Comparison of ENCODE assay signal across 1 cellular context in the genomic region with DNA sequence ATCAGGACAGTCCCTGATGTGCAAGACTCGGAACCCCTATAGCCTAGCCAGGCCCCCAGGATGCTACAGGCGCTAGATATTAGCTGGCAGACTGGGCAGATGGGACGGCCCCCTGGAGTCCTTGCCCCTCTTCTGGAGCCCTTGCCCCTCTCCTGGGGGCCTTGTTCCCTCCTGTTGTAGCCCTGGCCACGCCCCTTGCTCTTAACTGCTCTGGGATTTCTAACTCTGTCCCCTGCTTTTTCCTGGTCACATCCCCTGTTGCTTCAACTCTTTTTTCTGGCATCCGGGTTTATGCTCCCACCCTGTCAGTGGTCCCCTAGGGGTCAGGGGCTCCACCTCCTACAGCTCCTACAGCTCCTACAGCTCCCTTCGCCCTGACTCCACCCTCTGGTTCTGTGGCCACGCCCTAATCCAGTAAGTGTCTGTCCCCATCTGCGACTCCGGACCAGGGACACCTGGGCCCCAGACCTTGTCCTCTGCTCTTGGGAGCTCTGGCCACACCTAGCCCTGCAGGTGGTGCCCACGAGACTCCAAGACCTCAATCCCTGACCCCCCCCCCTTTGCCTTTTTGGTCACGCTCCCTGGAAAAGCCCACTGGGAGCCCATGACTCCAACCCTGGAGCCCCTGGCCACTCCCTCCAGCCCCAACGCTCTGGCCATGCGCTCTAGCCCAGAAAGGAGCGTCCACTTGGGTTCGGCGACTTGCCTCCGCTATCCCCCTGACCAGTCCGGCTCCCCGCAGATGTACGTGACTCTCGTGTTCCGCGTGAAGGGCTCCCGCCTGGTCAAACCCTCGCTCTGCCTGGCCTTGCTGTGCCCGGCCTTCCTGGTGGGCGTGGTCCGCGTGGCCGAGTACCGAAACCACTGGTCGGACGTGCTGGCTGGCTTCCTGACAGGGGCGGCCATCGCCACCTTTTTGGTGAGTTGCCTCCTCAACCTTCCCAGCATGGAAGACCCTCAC.
TF ChIP-seq lines count a peak whose summit lies in the region.

No MANE protein-coding gene starts in this region.

TF ChIP-seq in K562, 482 proteins besides CTCF, POLR2A, EP300 and RAD21:
- TF ChIP-seq, protein P1, sequence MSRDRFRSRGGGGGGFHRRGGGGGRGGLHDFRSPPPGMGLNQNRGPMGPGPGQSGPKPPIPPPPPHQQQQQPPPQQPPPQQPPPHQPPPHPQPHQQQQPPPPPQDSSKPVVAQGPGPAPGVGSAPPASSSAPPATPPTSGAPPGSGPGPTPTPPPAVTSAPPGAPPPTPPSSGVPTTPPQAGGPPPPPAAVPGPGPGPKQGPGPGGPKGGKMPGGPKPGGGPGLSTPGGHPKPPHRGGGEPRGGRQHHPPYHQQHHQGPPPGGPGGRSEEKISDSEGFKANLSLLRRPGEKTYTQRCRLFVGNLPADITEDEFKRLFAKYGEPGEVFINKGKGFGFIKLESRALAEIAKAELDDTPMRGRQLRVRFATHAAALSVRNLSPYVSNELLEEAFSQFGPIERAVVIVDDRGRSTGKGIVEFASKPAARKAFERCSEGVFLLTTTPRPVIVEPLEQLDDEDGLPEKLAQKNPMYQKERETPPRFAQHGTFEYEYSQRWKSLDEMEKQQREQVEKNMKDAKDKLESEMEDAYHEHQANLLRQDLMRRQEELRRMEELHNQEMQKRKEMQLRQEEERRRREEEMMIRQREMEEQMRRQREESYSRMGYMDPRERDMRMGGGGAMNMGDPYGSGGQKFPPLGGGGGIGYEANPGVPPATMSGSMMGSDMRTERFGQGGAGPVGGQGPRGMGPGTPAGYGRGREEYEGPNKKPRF (IDR thresholded peaks at IDR 0.05; ENCODE audit: low read depth, low read length), result no peak
- TF ChIP-seq TAF7 (tag; IDR thresholded peaks at IDR 0.05), result no peak
- no peak for TF ChIP-seq GATA2 (CRISPR knock-in tag; IDR thresholded peaks at IDR 0.05)
- peak; percentile 39 for TF ChIP-seq POLR2G (IDR thresholded peaks at IDR 0.05; ENCODE audit: low read depth, low read length)
- no peak for TF ChIP-seq BACH1 (tag; IDR thresholded peaks at IDR 0.05)
- TF ChIP-seq SIN3A (IDR thresholded peaks at IDR 0.05; ENCODE audit: borderline replicate concordance in 2 of 2, control insufficient read depth in 1 of 2, low read depth in 2 of 2, low read length in 2 of 2), result 0 out of 4 replicates have a peak, but pooled peaks of 1 of the 2 experiments have one; percentile 22
- no peak for TF ChIP-seq BRF2 (IDR thresholded peaks at IDR 0.05; ENCODE audit: borderline replicate concordance, insufficient read depth, insufficient read length)
- TF ChIP-seq MTA2 (IDR thresholded peaks at IDR 0.05; ENCODE audit: low read depth), result no peak
- 0 out of 2 replicates have a peak, but pooled peaks have one; percentile 26 for TF ChIP-seq ZBTB33 (CRISPR knock-in tag; IDR thresholded peaks at IDR 0.05)
